ENCODE assay signal across 18 cellular contexts in genomic region chr10:12631216-12631615, GRCh38.
DNase-seq lines count a peak whose midpoint lies in the region; ATAC-seq, FAIRE-seq and TF ChIP-seq lines count a peak whose summit lies in the region.
"Had no signal": no experiment of that assay in that cellular context is flagged by ENCODE, and none has a peak within 500 bp of the region (broad histone marks: within the 10 kb centered on the region; RNA-seq: fewer than 3 reads in every experiment).

No MANE protein-coding gene starts in this region.

- intact Hi-C loops in A673 (cut with micrococcal nuclease; ENCODE audit: unreplicated experiment): no loop called here
- intact Hi-C loops in K562 (cut with micrococcal nuclease): no loop called here

- no peaks in the 10 kb centered on the region for H3K9me1 ChIP-seq in K562 (ENCODE audit: control insufficient read depth, insufficient read depth, low read length)

- TF ChIP-seq POLR2A in K562 (conservative IDR thresholded peaks at IDR 0.05): no peak

- no peak for TF ChIP-seq EP300 in K562 (IDR thresholded peaks at IDR 0.05; ENCODE audit: low read length)

- no peak overlapping the region for H3K9ac ChIP-seq in K562 (ENCODE audit: insufficient read depth in 1 of 2, low read depth in 2 of 2, low read length in 2 of 2)

- BruUV-seq in A673 (replicated peaks; lab: Mats Ljungman, UMichigan) (no TSS peak), K562 (replicated peaks; lab: Mats Ljungman, UMichigan) (no TSS peak)

- 0% methylated on average over 3 of the region's 3 CpGs for WGBS in K562 (ENCODE audit: insufficient coverage, low coverage, missing lambda C conversion rate)

- H3K79me2 ChIP-seq in K562 (ENCODE audit: control insufficient read depth, insufficient read depth, low read length): no peaks in the 10 kb centered on the region

- POLR2A ChIA-PET in A673 (lab: Charles Lee; ENCODE audit: low non-redundant PET) (interaction anchor here (0.6 kb wide), 1 partner anchor 193 kb away, joined by 3 read pairs; no protein-coding TSS in a partner anchor), K562 (lab: Yijun Ruan, JAX) (interaction anchor here (0.5 kb wide), 1 partner anchor 10 kb away, joined by 3 read pairs; no protein-coding TSS in a partner anchor)

- H3K27ac ChIP-seq in A673 (ENCODE audit: low read depth, low read length, poor library complexity, severe bottlenecking) (peak overlapping the region; percentile 20), K562 (ENCODE audit: extremely low read depth, low read depth, low read length) (no peak overlapping the region)
- H3K27ac ChIP-seq: skin epidermis, upper lobe of left lung had no signal

- DNase-seq in A673 (ENCODE audit: low spot score) (peak; percentile 23), HFF-Myc (ENCODE audit: extremely low read depth, low read depth) (peak; percentile 22), K562 (ENCODE audit: extremely low read depth in 1 of 4, low spot score in 3 of 4) (no peak), iris pigment epithelial cell (ENCODE audit: low read depth) (peak; percentile 13), pons (ENCODE audit: low spot score) (no peak), NCI-H226 (no peak), HK-2 (ENCODE audit: unreplicated experiment) (no peak)
- DNase-seq in effector CD4-positive, alpha-beta T cell: no peak
- DNase-seq: activated naive CD4-positive, alpha-beta T cell treated with anti-CD3 and anti-CD28 coated beads, Interleukin-2, amount 50 U/mL, for 16 hours; effector memory CD4-positive, alpha-beta T cell; NCI-H1417 treated with DMSO at 0.1 percent for 48 hours; NCI-H526; stimulated activated naive B cell treated with anti-CD40 and anti-IgM and Interleukin-4, amounts not matched to agents 10 μg/mL and 1 μg/mL and 100 μg/mL, for 72 hours; upper lobe of left lung had no signal

- H2AFZ ChIP-seq in K562 (ENCODE audit: low read depth, low read length): no peak overlapping the region

- H3K4me1 ChIP-seq in A673 (ENCODE audit: insufficient read depth, low read length, poor library complexity, severe bottlenecking): peaks cover 23% of the 10 kb centered on the region
- no peaks in the 10 kb centered on the region for H3K4me1 ChIP-seq in K562 (replicated peaks in 1 of 2; ENCODE audit: control insufficient read depth in 2 of 2, insufficient read depth in 2 of 2, low read length in 2 of 2)
- H3K4me1 ChIP-seq: upper lobe of left lung had no signal

- FAIRE-seq in K562 (lab: Jason Lieb, UNC): no peak
- FAIRE-seq: H54, islet of Langerhans, RCC 7860 had no signal

- H3K27me3 ChIP-seq in A673 (replicated peaks; ENCODE audit: insufficient read depth, low read depth, low read length, poor library complexity) (no peaks in the 10 kb centered on the region), K562 (ENCODE audit: control insufficient read depth in 2 of 2, insufficient read depth in 2 of 2, low read length in 2 of 2) (peaks cover 14 to 39% of the 10 kb centered on the region in 2 experiments; a peak in 3 of 5 replicates)
- H3K27me3 ChIP-seq: upper lobe of left lung had no signal

- H4K20me1 ChIP-seq in K562 (replicated peaks; ENCODE audit: control insufficient read depth, insufficient read depth, low read length): no peaks in the 10 kb centered on the region; the same call in 1 of the 2 replicates

- H3K9me3 ChIP-seq in A673 (ENCODE audit: low read depth, low read length, poor library complexity, severe bottlenecking) (peaks cover 13% of the 10 kb centered on the region), K562 (replicated peaks; ENCODE audit: control insufficient read depth, insufficient read depth, low read depth, low read length) (no peaks in the 10 kb centered on the region)

- CTCF ChIA-PET in A673 (lab: Charles Lee): no interaction called here
- CTCF ChIA-PET in K562 (lab: Yijun Ruan, JAX; ENCODE audit: low intra/inter-chr PET ratio): no interaction called here

- TF ChIP-seq CTCF in A673 (conservative IDR thresholded peaks at IDR 0.05; ENCODE audit: low read depth, low read length): no peak
- TF ChIP-seq CTCF in HFF-Myc (IDR thresholded peaks at IDR 0.05; ENCODE audit: low read depth, low read length, missing control alignments): no peak
- no peak for TF ChIP-seq CTCF in K562 (IDR thresholded peaks at IDR 0.05 in 2 of 3, conservative IDR thresholded peaks at IDR 0.05 in 1 of 3; ENCODE audit: insufficient read depth in 2 of 3, low read depth in 1 of 3, low read length in 3 of 3)

- H3K36me3 ChIP-seq in A673 (ENCODE audit: insufficient read depth, low read length, poor library complexity, severe bottlenecking): no peaks in the 10 kb centered on the region
- no peaks in the 10 kb centered on the region for H3K36me3 ChIP-seq in K562 (ENCODE audit: control insufficient read depth, insufficient read depth, low read length)
- H3K36me3 ChIP-seq: upper lobe of left lung had no signal

- in situ Hi-C loops in K562 (cut with MboI): no loop called here

- ATAC-seq in K562: no peak
- ATAC-seq: stimulated activated naive B cell treated with anti-CD40 and anti-IgM and Interleukin-4, amounts not matched to agents 10 μg/mL and 1 μg/mL and 100 μg/mL, for 72 hours had no signal

- no peak overlapping the region for H3K4me2 ChIP-seq in K562 (ENCODE audit: insufficient read depth, low read length)

- H3K4me3 ChIP-seq in A673 (ENCODE audit: low read depth, low read length, poor library complexity, severe bottlenecking) (no peak overlapping the region), HFF-Myc (replicated peaks; ENCODE audit: low read depth, low read length) (no peak overlapping the region), K562 (no peak overlapping the region)
- H3K4me3 ChIP-seq: skin epidermis, upper lobe of left lung had no signal

- no peak for TF ChIP-seq RAD21 in K562 (CRISPR knock-in tag; conservative IDR thresholded peaks at IDR 0.05 in 1 of 2, IDR thresholded peaks at IDR 0.05 in 1 of 2)

TF ChIP-seq in K562, 482 proteins besides CTCF, POLR2A, EP300 and RAD21 (continues in another document):
- TF ChIP-seq ZBTB40 (IDR thresholded peaks at IDR 0.05): peak; percentile 90
- TF ChIP-seq ZBTB40 (CRISPR knock-in tag; IDR thresholded peaks at IDR 0.05): peak; percentile 60; the same call in 1 of the 2 replicates
- TF ChIP-seq KDM4B (IDR thresholded peaks at IDR 0.05; ENCODE audit: borderline replicate concordance in 2 of 2, low read depth in 1 of 2): no peak
- no peak for TF ChIP-seq HDAC8 (tag; IDR thresholded peaks at IDR 0.05)
- TF ChIP-seq SRF (CRISPR knock-in tag; IDR thresholded peaks at IDR 0.05): peak in 1 of 2 experiments; percentile 92; a peak in 2 of 4 replicates
- no peak for TF ChIP-seq NCOA2 (IDR thresholded peaks at IDR 0.05; ENCODE audit: partially characterized antibody in 2 of 2)
- no peak for TF ChIP-seq FOXA1 (IDR thresholded peaks at IDR 0.05; ENCODE audit: borderline replicate concordance)

Comparison
In these comparisons a context has a peak if more than half of its experiments do, and no peak if none do; other contexts are left out.
1. DNase-seq: peak in A673 (single experiment), HFF-Myc (single experiment) and iris pigment epithelial cell (single experiment); none in K562 (0 of 4), effector CD4-positive, alpha-beta T cell (single experiment), pons (single experiment), NCI-H226 (single experiment) and HK-2 (single experiment).